In genomic region chr13:50893211-50893852, GRCh38 we compare ENCODE assay signal across 9 cellular contexts. TPM values are rescaled to one million over a fixed set of nuclear protein-coding genes. Genes with fewer than 3 reads are reported as not detected.
DNase-seq lines count a peak whose midpoint lies in the region; ATAC-seq and TF ChIP-seq lines count a peak whose summit lies in the region.
"Had no signal": no experiment of that assay in that cellular context is flagged by ENCODE, and none has a peak within 500 bp of the region (broad histone marks: within the 10 kb centered on the region; RNA-seq: fewer than 3 reads in every experiment).

No MANE protein-coding gene starts in this region.

- H3K9me3 ChIP-seq in esophagus muscularis mucosa = no peaks in the 10 kb centered on the region

- H3K9me3 Mint-ChIP-seq in activated T-cell treated with anti-CD3 and anti-CD28 coated beads, Interleukin-2, amount 50 U/mL, for 72 hours = peaks cover 2 to 3% of the 10 kb centered on the region in 2 donors
- no peaks in the 10 kb centered on the region for H3K9me3 Mint-ChIP-seq in HFFc6

- 20% methylated on average over 4 of the region's 4 CpGs for WGBS in esophagus muscularis mucosa

- peak overlapping the region; percentile 92 for H3K27ac Mint-ChIP-seq in activated T-cell treated with anti-CD3 and anti-CD28 coated beads, Interleukin-2, amount 50 U/mL, for 72 hours
- H3K27ac Mint-ChIP-seq in HFFc6 = no peak overlapping the region

- H3K4me3 ChIP-seq in fibroblast of mammary gland (ENCODE audit: control insufficient read depth, low read depth, low read length) = no peak overlapping the region
- peak overlapping the region in 1 of 4 donors; percentile 1 for H3K4me3 ChIP-seq in esophagus muscularis mucosa

- H3K36me3 Mint-ChIP-seq in activated T-cell treated with anti-CD3 and anti-CD28 coated beads, Interleukin-2, amount 50 U/mL, for 72 hours (ENCODE audit: insufficient read depth in 2 of 2) = peaks cover 0 to 7% of the 10 kb centered on the region in 2 donors
- no peaks in the 10 kb centered on the region for H3K36me3 Mint-ChIP-seq in HFFc6 (ENCODE audit: low read depth)

- no peak for TF ChIP-seq EP300 in esophagus muscularis mucosa (IDR thresholded peaks at IDR 0.05)

- H3K36me3 ChIP-seq in esophagus muscularis mucosa = no peaks in the 10 kb centered on the region

- DNase-seq in activated T-cell treated with anti-CD3 and anti-CD28 coated beads, Interleukin-2, amount 50 U/mL, for 72 hours = peak; percentile 25 to 28
- DNase-seq in activated T-cell treated with anti-CD3 and anti-CD28 coated beads, Interleukin-2, amount 50 U/mL, for 48 hours = no peak
- DNase-seq in NOMO-1 (lab: John Stamatoyannopoulos, UW; ENCODE audit: unreplicated experiment in 2 of 2) = peak; percentile 41 to 90
- DNase-seq in fibroblast of mammary gland (ENCODE audit: low read depth) = peak; percentile 38
- no peak for DNase-seq in HFFc6
- no peak for DNase-seq in esophagus muscularis mucosa (ENCODE audit: extremely low spot score)
- no peak for DNase-seq in D341Med (ENCODE audit: low spot score)

- H3K4me1 Mint-ChIP-seq in activated T-cell treated with anti-CD3 and anti-CD28 coated beads, Interleukin-2, amount 50 U/mL, for 72 hours (ENCODE audit: low read depth) = peaks cover 42% of the 10 kb centered on the region
- peaks cover 16% of the 10 kb centered on the region; the same call in 1 of the 2 replicates for H3K4me1 Mint-ChIP-seq in HFFc6 (ENCODE audit: low read depth)

- intact Hi-C loops in esophagus muscularis mucosa (cut with DNase I) = no loop called here

- ATAC-seq in activated T-cell treated with anti-CD3 and anti-CD28 coated beads, Interleukin-2, amount 50 U/mL, for 72 hours (replicated peaks in 1 of 2) = peak; percentile 94 to 95
- peak; percentile 68 for ATAC-seq in HG02973 (IDR thresholded peaks at IDR 0.05; ENCODE audit: unreplicated experiment)

- peak overlapping the region in 1 of 4 donors; percentile 13 for H3K27ac ChIP-seq in esophagus muscularis mucosa (replicated peaks in 1 of 4)

- H3K27me3 ChIP-seq in esophagus muscularis mucosa = no peaks in the 10 kb centered on the region

- peaks cover 0 to 17% (median 12%) of the 10 kb centered on the region in 4 donors for H3K4me1 ChIP-seq in esophagus muscularis mucosa

- H3K27me3 Mint-ChIP-seq in activated T-cell treated with anti-CD3 and anti-CD28 coated beads, Interleukin-2, amount 50 U/mL, for 72 hours (ENCODE audit: low read depth) = no peaks in the 10 kb centered on the region
- H3K27me3 Mint-ChIP-seq in HFFc6 (ENCODE audit: insufficient read depth) = no peaks in the 10 kb centered on the region; the same call in none of the 2 replicates

- TF ChIP-seq CTCF in fibroblast of mammary gland (conservative IDR thresholded peaks at IDR 0.05; ENCODE audit: control insufficient read depth, insufficient read depth, low read depth, low read length) (no peak), HFFc6 (IDR thresholded peaks at IDR 0.05) (no peak), esophagus muscularis mucosa (IDR thresholded peaks at IDR 0.05) (no peak)

- peak overlapping the region; percentile 72 to 88 for H3K4me3 Mint-ChIP-seq in activated T-cell treated with anti-CD3 and anti-CD28 coated beads, Interleukin-2, amount 50 U/mL, for 72 hours
- no peak overlapping the region; the same call in 1 of the 2 replicates for H3K4me3 Mint-ChIP-seq in HFFc6

- TF ChIP-seq POLR2A in esophagus muscularis mucosa (IDR thresholded peaks at IDR 0.05; ENCODE audit: low read depth) = no peak

RNA-seq across cellular contexts. Expression of gene RNASEH2B, which starts 16.3 kb away (rescaled TPM):
- total RNA-seq in activated T-cell treated with anti-CD3 and anti-CD28 coated beads, Interleukin-2, amount 50 U/mL, for 72 hours = 10 to 100 TPM; 63.7 to 86.5 TPM
- 10 to 100 TPM; 12.4 to 20.7 (median 17.4) TPM for total RNA-seq in HFFc6 (2021; fragmentation: NEBNext Ultra II Directional; extraction: Animal tissue kit (Norgen Biotek cat#: 25700))
- 10 to 100 TPM; 27.5 to 82.2 (median 48.8) TPM for total RNA-seq in esophagus muscularis mucosa

RNA-seq across cellular contexts. Expression of gene DLEU7, which starts 49.8 kb away (rescaled TPM):
- not detected for total RNA-seq in activated T-cell treated with anti-CD3 and anti-CD28 coated beads, Interleukin-2, amount 50 U/mL, for 72 hours
- not detected for total RNA-seq in HFFc6 (2021; fragmentation: NEBNext Ultra II Directional; extraction: Animal tissue kit (Norgen Biotek cat#: 25700))
- under 1 TPM in 2 of 4 donors, not detected in 2; 0.17 to 0.42 TPM for total RNA-seq in esophagus muscularis mucosa
- total RNA-seq: Daoy had no signal

Comparison
In these comparisons a context has a peak if more than half of its experiments do, and no peak if none do; other contexts are left out.
1. DNase-seq: peak in activated T-cell treated with anti-CD3 and anti-CD28 coated beads, Interleukin-2, amount 50 U/mL, for 72 hours (2 of 2), NOMO-1 (2 of 2) and fibroblast of mammary gland (single experiment); none in activated T-cell treated with anti-CD3 and anti-CD28 coated beads, Interleukin-2, amount 50 U/mL, for 48 hours (0 of 2), HFFc6 (single experiment), esophagus muscularis mucosa (single experiment) and D341Med (single experiment).